Comparison of ENCODE assay signal across 8 cellular contexts in genomic region chr10:110919971-110920881, GRCh38. TPM values are rescaled to one million over a fixed set of nuclear protein-coding genes. Genes with fewer than 3 reads are reported as not detected.
DNase-seq lines count a peak whose midpoint lies in the region; ATAC-seq and TF ChIP-seq lines count a peak whose summit lies in the region.

No MANE protein-coding gene starts in this region.

- H3K27ac Mint-ChIP-seq in MCF 10A (ENCODE audit: low read depth, unreplicated experiment) (peak overlapping the region; percentile 100), immature natural killer cell (peak overlapping the region; percentile 90 to 100 (median 96))

- POLR2A ChIA-PET in MCF 10A (lab: Yijun Ruan, JAX): interaction anchor here (0.6 to 4.0 kb wide), 26 partner anchors 8 to 1535 kb away, joined by 3 to 17 read pairs (median 3); no protein-coding TSS in a partner anchor

- H3K9me3 Mint-ChIP-seq in MCF 10A (ENCODE audit: unreplicated experiment): no peaks in the 10 kb centered on the region
- no peaks in the 10 kb centered on the region for H3K9me3 Mint-ChIP-seq in immature natural killer cell

- DNase-seq in GF-D8 (lab: John Stamatoyannopoulos, UW): peak; percentile 84
- DNase-seq in HT1080 (ENCODE audit: low read depth): peak; percentile 40
- DNase-seq in SIG-M5 treated with dmso at 0.1 percent for 504 hours (lab: John Stamatoyannopoulos, UW; ENCODE audit: unreplicated experiment): peak; percentile 92
- peak; percentile 58 for DNase-seq in MCF 10A (ENCODE audit: unreplicated experiment)
- peak in 2 of 3 donors; percentile 15 to 19 for DNase-seq in immature natural killer cell
- no peak for DNase-seq in midbrain (lab: John Stamatoyannopoulos, UW)

- H3K36me3 Mint-ChIP-seq in MCF 10A (ENCODE audit: insufficient read depth, unreplicated experiment): peaks cover 16% of the 10 kb centered on the region
- H3K36me3 Mint-ChIP-seq in immature natural killer cell: peaks cover 0 to 3% (median 0%) of the 10 kb centered on the region in 3 donors

- peak overlapping the region; percentile 89 for H3K4me3 Mint-ChIP-seq in MCF 10A (ENCODE audit: unreplicated experiment)
- peak overlapping the region; percentile 86 to 100 (median 94) for H3K4me3 Mint-ChIP-seq in immature natural killer cell

- peaks cover 28% of the 10 kb centered on the region for H3K4me1 Mint-ChIP-seq in MCF 10A (ENCODE audit: insufficient read depth, unreplicated experiment)
- H3K4me1 Mint-ChIP-seq in immature natural killer cell: peaks cover 30 to 66% of the 10 kb centered on the region in 2 donors

- H3K4me3 ChIP-seq in skin epidermis: peak overlapping the region; percentile 63 to 87 (median 73)

- intact Hi-C loops in MCF 10A (cut with micrococcal nuclease): loop anchor here (2.0 to 5.0 kb wide), 2 partner anchors 17 to 117 kb away; no protein-coding TSS in a partner anchor

- no peak for TF ChIP-seq CTCF in MCF 10A (IDR thresholded peaks at IDR 0.05; ENCODE audit: unreplicated experiment)

- ATAC-seq in GM21515 (IDR thresholded peaks at IDR 0.05; ENCODE audit: unreplicated experiment): peak; percentile 36

- H3K27me3 Mint-ChIP-seq in MCF 10A (ENCODE audit: insufficient read depth, unreplicated experiment): no peaks in the 10 kb centered on the region
- H3K27me3 Mint-ChIP-seq in immature natural killer cell (ENCODE audit: low read depth in 3 of 3): peaks cover 7 to 24% (median 11%) of the 10 kb centered on the region in 3 donors

- CTCF ChIA-PET in MCF 10A (lab: Yijun Ruan, JAX): interaction anchor here (0.6 to 1.4 kb wide), 3 partner anchors 24 to 1217 kb away, joined by 3 read pairs; no protein-coding TSS in a partner anchor

- peak overlapping the region; percentile 84 to 98 (median 92) for H3K27ac ChIP-seq in skin epidermis

- BruUV-seq in MCF 10A (replicated peaks; lab: Mats Ljungman, UMichigan): no TSS peak

RNA-seq across cellular contexts. Expression of gene SHOC2, which starts 0.8 kb away (rescaled TPM):
- 17.2 and 24.7 TPM in 2 replicates for total RNA-seq in HT1080 (2014; rRNA removed; shearing (Covaris generic))
- polyA plus RNA-seq in HT1080 (2015; cell fraction: cytosol; rRNA removed): 26.5 and 28.0 TPM in 2 replicates
- 16.5 and 19.8 TPM in 2 replicates for polyA plus RNA-seq in HT1080 (2015; cell fraction: nucleus; rRNA removed)
- total RNA-seq in MCF 10A (2022): 59.8 and 60.6 TPM in 2 replicates
- 10 to 100 TPM; 52.6 to 68.8 (median 52.8) TPM for polyA plus RNA-seq in immature natural killer cell

RNA-seq across cellular contexts. Expression of gene BBIP1, which starts 1.2 kb away (rescaled TPM):
- total RNA-seq in HT1080 (2014; rRNA removed; shearing (Covaris generic)): 35.8 and 43.1 TPM in 2 replicates
- polyA plus RNA-seq in HT1080 (2015; cell fraction: cytosol; rRNA removed): 35.1 and 35.4 TPM in 2 replicates
- 23.9 and 26.1 TPM in 2 replicates for polyA plus RNA-seq in HT1080 (2015; cell fraction: nucleus; rRNA removed)
- 46.9 and 68.7 TPM in 2 replicates for total RNA-seq in MCF 10A (2022)
- polyA plus RNA-seq in immature natural killer cell: 10 to 100 TPM; 17.0 to 26.8 (median 18.3) TPM

RNA-seq across cellular contexts. Expression of gene PDCD4, which starts 48.5 kb away (rescaled TPM):
- total RNA-seq in HT1080 (2014; rRNA removed; shearing (Covaris generic)): 29.5 and 29.7 TPM in 2 replicates
- polyA plus RNA-seq in HT1080 (2015; cell fraction: cytosol; rRNA removed): 76.1 and 78.8 TPM in 2 replicates
- 109 and 120 TPM in 2 replicates for polyA plus RNA-seq in HT1080 (2015; cell fraction: nucleus; rRNA removed)
- 80.7 and 133 TPM in 2 replicates for total RNA-seq in MCF 10A (2022)
- polyA plus RNA-seq in immature natural killer cell: 100 to 1,000 TPM; 212 to 318 (median 231) TPM
